Comparison of ENCODE assay signal across 8 cellular contexts in the genomic region with DNA sequence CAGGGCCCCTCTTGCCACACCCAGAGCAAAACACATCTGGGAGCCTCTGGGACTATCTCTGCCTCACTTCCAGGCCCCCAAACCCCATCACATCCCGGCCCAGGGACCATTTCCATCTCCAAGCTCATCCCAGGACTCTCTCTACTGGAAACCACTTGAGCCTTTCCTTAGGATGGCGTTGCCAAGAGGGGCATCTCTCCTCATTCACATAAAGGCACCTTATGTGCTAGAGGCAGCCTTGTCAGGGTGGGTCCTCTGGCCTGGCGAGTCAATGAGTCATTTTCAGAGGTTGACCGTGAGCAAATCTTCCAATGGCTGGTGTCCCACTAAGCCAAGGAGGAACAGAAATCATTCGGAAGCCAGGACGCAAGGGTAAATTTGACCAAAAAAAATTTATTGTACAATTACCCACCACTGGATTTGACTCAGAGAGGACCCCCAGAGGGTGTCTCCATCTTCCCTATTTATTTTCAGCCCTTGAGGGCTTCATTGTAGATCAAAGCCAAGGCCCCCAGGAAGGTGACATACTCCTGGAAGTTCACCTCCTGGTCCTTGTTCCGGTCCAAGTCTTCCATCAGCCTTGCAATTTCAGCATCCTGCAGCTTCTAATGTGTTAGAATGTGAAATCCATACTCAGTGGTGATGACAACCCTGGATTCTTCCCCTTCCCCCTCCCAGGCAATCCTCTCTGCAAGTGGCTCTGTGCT.
DNase-seq lines count a peak whose midpoint lies in the region; ATAC-seq and TF ChIP-seq lines count a peak whose summit lies in the region.

No MANE protein-coding gene starts in this region.

- no peak for ATAC-seq in HG02763 (IDR thresholded peaks at IDR 0.05; ENCODE audit: unreplicated experiment)
- ATAC-seq in GM19351 (IDR thresholded peaks at IDR 0.05; ENCODE audit: unreplicated experiment) = no peak

- H3K4me3 ChIP-seq in WI38 (ENCODE audit: low read depth, low read length) (peak overlapping the region; percentile 99), fibroblast of pulmonary artery (replicated peaks; ENCODE audit: low read depth, low read length) (peak overlapping the region; percentile 67), skeletal muscle cell (ENCODE audit: low read depth, low read length) (peak overlapping the region; percentile 74)

- DNase-seq in EL (peak; percentile 76), fibroblast of pulmonary artery (ENCODE audit: low read depth) (no peak), skeletal muscle cell (ENCODE audit: low read depth) (no peak), NCI-H345 treated with DMSO at 0.1 percent for 48 hours (lab: John Stamatoyannopoulos, UW; ENCODE audit: unreplicated experiment) (no peak), D341Med (ENCODE audit: low spot score) (no peak)

- TF ChIP-seq CTCF in WI38 (IDR thresholded peaks at IDR 0.05; ENCODE audit: low read depth, low read length) = no peak
- TF ChIP-seq CTCF in fibroblast of pulmonary artery (IDR thresholded peaks at IDR 0.05; ENCODE audit: low read length, missing control alignments) = no peak
